Comparison of ENCODE assay signal across 8 cellular contexts in genomic region chr11:118791015-118791960, GRCh38. TPM values are rescaled to one million over a fixed set of nuclear protein-coding genes. Genes with fewer than 3 reads are reported as not detected.
DNase-seq lines count a peak whose midpoint lies in the region; ATAC-seq and TF ChIP-seq lines count a peak whose summit lies in the region.

TSS of gene DDX6 (minus strand) at chr11:118791164. CDS start at chr11:118786251, 4,913 bp downstream.

- H3K9me3 ChIP-seq in psoas muscle: no peaks in the 10 kb centered on the region

- peak; percentile 60 for ATAC-seq in HG02642 (IDR thresholded peaks at IDR 0.05; ENCODE audit: poor library complexity, unreplicated experiment)
- peak; percentile 87 for ATAC-seq in left ventricle myocardium superior
- ATAC-seq in psoas muscle: peak; percentile 87 to 91 (median 89)

- intact Hi-C loops in T-helper 2 cell treated with Interferon-gamma antibody and Interleukin-4, amounts not matched to agents 100 ng/mL and 5 ng/mL, for 36 hours (cut with micrococcal nuclease): loop anchor here (1.0 to 5.0 kb wide), 7 partner anchors 86 to 311 kb away; partner anchors contain the start of genes ARCN1, DPAGT1, HYOU1 and RPS25
- intact Hi-C loops in left ventricle myocardium superior (cut with micrococcal nuclease) (no loop called here), psoas muscle (cut with DNase I) (loop anchor here (5.0 to 10.0 kb wide), 3 partner anchors 74 to 136 kb away; partner anchors contain the start of gene BCL9L (in 1 of the 2))

- peak within 1 kb of the TSS; percentile 89 for H3K4me3 ChIP-seq in psoas muscle

- peak; percentile 39 for TF ChIP-seq CTCF in psoas muscle (IDR thresholded peaks at IDR 0.05)

- DNase-seq in GM03348 (ENCODE audit: low spot score) (peak; percentile 96), NCI-H1694 (lab: John Stamatoyannopoulos, UW) (peak; percentile 8), left ventricle myocardium superior (peak; percentile 95), psoas muscle (peak; percentile 92 to 96), ureter (ENCODE audit: low spot score) (peak; percentile 95)

- H3K27me3 ChIP-seq in psoas muscle (ENCODE audit: insufficient read depth in 3 of 3, low read length in 2 of 3): no peaks in the 10 kb centered on the region

- H3K36me3 ChIP-seq in psoas muscle (ENCODE audit: insufficient read depth in 1 of 2, low read depth in 1 of 2): no peaks in the 10 kb centered on the region

- H3K27ac ChIP-seq in angular gyrus (ENCODE audit: low read depth, low read length) (peak within 1 kb of the TSS; percentile 98), psoas muscle (peak within 1 kb of the TSS; percentile 97)

- H3K4me1 ChIP-seq in psoas muscle: peaks cover 23% of the 10 kb centered on the region

- WGBS in psoas muscle, 3 donors: 0 to 1% (median 1%) methylated on average over 59 to 94 of the region's 94 CpGs

RNA-seq across cellular contexts. Expression of gene DDX6, which starts in this region (rescaled TPM):
- 135 and 142 TPM in 2 replicates for total RNA-seq in T-helper 2 cell treated with Interferon-gamma antibody and Interleukin-4, amounts not matched to agents 100 ng/mL and 5 ng/mL, for 36 hours
- total RNA-seq in left ventricle myocardium superior (126 TPM), psoas muscle (10 to 100 TPM; 77.6 to 90.9 (median 79.0) TPM), ureter (174 TPM)
- 10 to 100 TPM; 18.8 to 43.0 (median 21.5) TPM for polyA plus RNA-seq in psoas muscle

Comparison
In these comparisons a context has a peak if more than half of its experiments do, and no peak if none do; other contexts are left out.
1. Peak in every context shown above with its lines: DNase-seq, ATAC-seq, H3K4me3 ChIP-seq and H3K27ac ChIP-seq.
2. DNase-seq: peak in every context shown above with its lines; median percentile 96 in GM03348; 95 in left ventricle myocardium superior; 95 in ureter; 94 in psoas muscle; 8 in NCI-H1694.